ENCODE assay signal across 17 cellular contexts in the genomic region with DNA sequence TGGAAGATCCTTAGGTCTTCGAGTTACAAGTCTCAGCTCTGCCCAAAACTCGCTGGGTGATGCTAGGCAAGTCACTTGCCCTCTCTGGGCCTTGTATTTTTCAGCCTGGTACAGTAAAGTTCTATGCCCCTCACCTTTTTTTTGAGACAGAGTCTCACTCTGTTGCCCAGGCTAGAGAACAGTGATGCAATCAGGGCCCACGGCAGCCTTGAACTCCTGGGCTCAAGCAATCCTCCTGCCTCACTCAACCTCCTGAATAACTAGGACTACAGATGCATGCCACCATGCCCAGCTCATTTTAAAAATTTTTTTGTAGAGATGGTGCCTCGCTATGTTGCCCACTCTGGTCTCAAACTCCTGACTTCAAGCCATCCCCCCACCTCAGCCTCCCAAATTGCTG. TPM values are rescaled to one million over a fixed set of nuclear protein-coding genes. Genes with fewer than 3 reads are reported as not detected.
DNase-seq lines count a peak whose midpoint lies in the region; ATAC-seq and TF ChIP-seq lines count a peak whose summit lies in the region.
"Had no signal": no experiment of that assay in that cellular context is flagged by ENCODE, and none has a peak within 500 bp of the region (broad histone marks: within the 10 kb centered on the region; RNA-seq: fewer than 3 reads in every experiment).

No MANE protein-coding gene starts in this region.

- ATAC-seq in upper lobe of right lung = no peak
- ATAC-seq in GM21576 (IDR thresholded peaks at IDR 0.05; ENCODE audit: unreplicated experiment) = no peak

- H3K4me1 ChIP-seq in HEK293 (ENCODE audit: control insufficient read depth, insufficient read depth, low read length) (0 out of 2 replicates have a peak, but pooled peaks cover 2% of the 10 kb centered on the region), prostate gland (replicated peaks) (no peaks in the 10 kb centered on the region), upper lobe of right lung (peaks cover 13% of the 10 kb centered on the region)

- H3K27me3 ChIP-seq in prostate gland (replicated peaks; ENCODE audit: insufficient read depth) = peaks cover 4% of the 10 kb centered on the region
- H3K27me3 ChIP-seq in upper lobe of right lung = peaks cover 18% of the 10 kb centered on the region

- H3K9me3 ChIP-seq in HEK293 (ENCODE audit: control insufficient read depth, insufficient read depth, low read depth, low read length) = no peaks in the 10 kb centered on the region
- no peaks in the 10 kb centered on the region for H3K9me3 ChIP-seq in prostate gland
- H3K9me3 ChIP-seq in upper lobe of right lung = no peaks in the 10 kb centered on the region

- TF ChIP-seq CTCF in HEK293 (tag by site-specific recombination; IDR thresholded peaks at IDR 0.05) (no peak), coronary artery (IDR thresholded peaks at IDR 0.05) (no peak), prostate gland (IDR thresholded peaks at IDR 0.05) (no peak), upper lobe of right lung (IDR thresholded peaks at IDR 0.05) (no peak)

- POLR2A ChIA-PET in HEK293 (lab: Yijun Ruan, JAX) = no interaction called here

- H3K36me3 ChIP-seq in HEK293 (ENCODE audit: control insufficient read depth in 2 of 2, insufficient read depth in 1 of 2, low read length in 2 of 2) = no peaks in the 10 kb centered on the region
- no peaks in the 10 kb centered on the region for H3K36me3 ChIP-seq in prostate gland
- H3K36me3 ChIP-seq in upper lobe of right lung = no peaks in the 10 kb centered on the region

- H3K27ac ChIP-seq in HEK293 (ENCODE audit: extremely low read depth, low read depth, low read length) (no peak overlapping the region), coronary artery (peak overlapping the region; percentile 82 to 88), prostate gland (peak overlapping the region; percentile 56 to 58), upper lobe of right lung (no peak overlapping the region)
- H3K27ac ChIP-seq: C4-2B, PC-9 had no signal

- intact Hi-C loops in prostate gland (cut with DNase I) (no loop called here), upper lobe of right lung (cut with DNase I) (no loop called here)

- WGBS in prostate gland = 80% methylated on average over 4 of the region's 4 CpGs

- no peak for DNase-seq in coronary artery (ENCODE audit: low spot score)
- DNase-seq in prostate gland (ENCODE audit: low spot score) = no peak
- DNase-seq in upper lobe of right lung = no peak
- DNase-seq in OCI-M1 (lab: John Stamatoyannopoulos, UW) = no peak
- DNase-seq in nucleus accumbens (lab: John Stamatoyannopoulos, UW) = no peak
- DNase-seq: DND-41, GOT3, KBM-7, NCI-H1436, NCI-H2029, NCI-H2171, NCI-H748 treated with DMSO at 0.1 percent for 48 hours, PC-9 had no signal

- TF ChIP-seq POLR2A in prostate gland (IDR thresholded peaks at IDR 0.05) = no peak

- CTCF ChIA-PET in HEK293 (lab: Yijun Ruan, JAX) = no interaction called here

- no peak overlapping the region for H3K4me3 ChIP-seq in HEK293 (ENCODE audit: low read depth, low read length)
- H3K4me3 ChIP-seq in coronary artery = peak overlapping the region; percentile 76
- peak overlapping the region; percentile 22 to 35 for H3K4me3 ChIP-seq in prostate gland
- H3K4me3 ChIP-seq in upper lobe of right lung = peak overlapping the region; percentile 45
- H3K4me3 ChIP-seq: PC-9 had no signal

TF ChIP-seq in HEK293, 187 proteins besides CTCF, POLR2A, EP300 and RAD21:
- TF ChIP-seq ZNF549 (tag by site-specific recombination; IDR thresholded peaks at IDR 0.05) (no peak), ZNF24 (tag by site-specific recombination; IDR thresholded peaks at IDR 0.05) (no peak), ZNF16 (tag by site-specific recombination; IDR thresholded peaks at IDR 0.05; ENCODE audit: low read depth) (no peak), ZNF768 (tag by site-specific recombination; IDR thresholded peaks at IDR 0.05) (peak; percentile 25; the same call in 1 of the 2 replicates), ZNF221 (tag by site-specific recombination; IDR thresholded peaks at IDR 0.05; ENCODE audit: borderline replicate concordance) (no peak), ZEB2 (tag by site-specific recombination; IDR thresholded peaks at IDR 0.05) (no peak)
- TF ChIP-seq, protein P1, sequence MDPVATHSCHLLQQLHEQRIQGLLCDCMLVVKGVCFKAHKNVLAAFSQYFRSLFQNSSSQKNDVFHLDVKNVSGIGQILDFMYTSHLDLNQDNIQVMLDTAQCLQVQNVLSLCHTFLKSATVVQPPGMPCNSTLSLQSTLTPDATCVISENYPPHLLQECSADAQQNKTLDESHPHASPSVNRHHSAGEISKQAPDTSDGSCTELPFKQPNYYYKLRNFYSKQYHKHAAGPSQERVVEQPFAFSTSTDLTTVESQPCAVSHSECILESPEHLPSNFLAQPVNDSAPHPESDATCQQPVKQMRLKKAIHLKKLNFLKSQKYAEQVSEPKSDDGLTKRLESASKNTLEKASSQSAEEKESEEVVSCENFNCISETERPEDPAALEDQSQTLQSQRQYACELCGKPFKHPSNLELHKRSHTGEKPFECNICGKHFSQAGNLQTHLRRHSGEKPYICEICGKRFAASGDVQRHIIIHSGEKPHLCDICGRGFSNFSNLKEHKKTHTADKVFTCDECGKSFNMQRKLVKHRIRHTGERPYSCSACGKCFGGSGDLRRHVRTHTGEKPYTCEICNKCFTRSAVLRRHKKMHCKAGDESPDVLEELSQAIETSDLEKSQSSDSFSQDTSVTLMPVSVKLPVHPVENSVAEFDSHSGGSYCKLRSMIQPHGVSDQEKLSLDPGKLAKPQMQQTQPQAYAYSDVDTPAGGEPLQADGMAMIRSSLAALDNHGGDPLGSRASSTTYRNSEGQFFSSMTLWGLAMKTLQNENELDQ (tag by site-specific recombination; IDR thresholded peaks at IDR 0.05; ENCODE audit: low read depth) = no peak
- TF ChIP-seq, protein P2, sequence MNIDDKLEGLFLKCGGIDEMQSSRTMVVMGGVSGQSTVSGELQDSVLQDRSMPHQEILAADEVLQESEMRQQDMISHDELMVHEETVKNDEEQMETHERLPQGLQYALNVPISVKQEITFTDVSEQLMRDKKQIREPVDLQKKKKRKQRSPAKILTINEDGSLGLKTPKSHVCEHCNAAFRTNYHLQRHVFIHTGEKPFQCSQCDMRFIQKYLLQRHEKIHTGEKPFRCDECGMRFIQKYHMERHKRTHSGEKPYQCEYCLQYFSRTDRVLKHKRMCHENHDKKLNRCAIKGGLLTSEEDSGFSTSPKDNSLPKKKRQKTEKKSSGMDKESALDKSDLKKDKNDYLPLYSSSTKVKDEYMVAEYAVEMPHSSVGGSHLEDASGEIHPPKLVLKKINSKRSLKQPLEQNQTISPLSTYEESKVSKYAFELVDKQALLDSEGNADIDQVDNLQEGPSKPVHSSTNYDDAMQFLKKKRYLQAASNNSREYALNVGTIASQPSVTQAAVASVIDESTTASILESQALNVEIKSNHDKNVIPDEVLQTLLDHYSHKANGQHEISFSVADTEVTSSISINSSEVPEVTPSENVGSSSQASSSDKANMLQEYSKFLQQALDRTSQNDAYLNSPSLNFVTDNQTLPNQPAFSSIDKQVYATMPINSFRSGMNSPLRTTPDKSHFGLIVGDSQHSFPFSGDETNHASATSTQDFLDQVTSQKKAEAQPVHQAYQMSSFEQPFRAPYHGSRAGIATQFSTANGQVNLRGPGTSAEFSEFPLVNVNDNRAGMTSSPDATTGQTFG (tag by site-specific recombination; IDR thresholded peaks at IDR 0.05; ENCODE audit: borderline replicate concordance) = no peak

RNA-seq across cellular contexts. Expression of a gene that starts 3.8 kb away (rescaled TPM):
- total RNA-seq in prostate gland = 1,000 to 10,000 TPM in 1 of 2 donors, 100 to 1,000 TPM in 1; 968 to 2,091 TPM
- total RNA-seq in upper lobe of right lung = 106 TPM
- total RNA-seq: A673 had no signal

RNA-seq across cellular contexts. Expression of a gene that starts 35.4 kb away (rescaled TPM):
- total RNA-seq in prostate gland = 10 to 100 TPM; 30.7 to 33.4 TPM
- total RNA-seq in upper lobe of right lung = 30.3 TPM

Comparison
In these comparisons a context has a peak if more than half of its experiments do, and no peak if none do; other contexts are left out.
1. H3K27ac ChIP-seq: peak in coronary artery (2 of 2) and prostate gland (2 of 2); none in HEK293 (single experiment) and upper lobe of right lung (single experiment).